In genomic region chrX:2658585-2659292, GRCh38 we compare ENCODE assay signal across 14 cellular contexts.
"Had no signal": no experiment of that assay in that cellular context is flagged by ENCODE, and none has a peak within 500 bp of the region (broad histone marks: within the 10 kb centered on the region; RNA-seq: fewer than 3 reads in every experiment).

No MANE protein-coding gene starts in this region.

- DNase-seq: activated CD4-positive, alpha-beta memory T cell treated with anti-CD3 and anti-CD28 coated beads, Interleukin-2, amount 10 ng/mL, durations not matched to agents 7 days and 5 days; activated CD4-positive, CD25-positive, alpha-beta regulatory T cell treated with anti-CD3 and anti-CD28 coated beads, Interleukin-2, amount 50 U/mL, for 72 hours; activated naive CD4-positive, alpha-beta T cell treated with anti-CD3 and anti-CD28 coated beads, Interleukin-2, amount 10 ng/mL, durations not matched to agents 7 days and 5 days; colonic mucosa; foreskin keratinocyte; left cardiac atrium; lower lobe of right lung; pancreas; stimulated activated CD4-positive, alpha-beta T cell treated with anti-CD3 and anti-CD28 coated beads, Interleukin-4, amount 100 ng/mL, for 4 hours had no signal

- H3K36me3 ChIP-seq: colonic mucosa, lower lobe of right lung, neural progenitor cell, pancreas had no signal

- H3K9me3 Mint-ChIP-seq: activated CD4-positive, alpha-beta memory T cell treated with anti-CD3 and anti-CD28 coated beads, Interleukin-2, amount 10 ng/mL, durations not matched to agents 7 days and 5 days; activated naive CD4-positive, alpha-beta T cell treated with anti-CD3 and anti-CD28 coated beads, Interleukin-2, amount 10 ng/mL, durations not matched to agents 7 days and 5 days; activated T-helper 2 cell treated with anti-CD3 and anti-CD28 coated beads, Interferon-gamma antibody, Interleukin-2, Interleukin-4, amounts not matched to agents 10 μg/mL and 5 μg/mL and 100 μg/mL, durations not matched to agents 14 hours and 24 hours and 36 hours; mesothelial cell of epicardium; neural progenitor cell had no signal

- H3K4me3 Mint-ChIP-seq: activated CD4-positive, alpha-beta memory T cell treated with anti-CD3 and anti-CD28 coated beads, Interleukin-2, amount 10 ng/mL, durations not matched to agents 7 days and 5 days; activated naive CD4-positive, alpha-beta T cell treated with anti-CD3 and anti-CD28 coated beads, Interleukin-2, amount 10 ng/mL, durations not matched to agents 7 days and 5 days; mesothelial cell of epicardium; neural progenitor cell had no signal

- H3K4me1 Mint-ChIP-seq: activated CD4-positive, alpha-beta memory T cell treated with anti-CD3 and anti-CD28 coated beads, Interleukin-2, amount 10 ng/mL, durations not matched to agents 7 days and 5 days; activated naive CD4-positive, alpha-beta T cell treated with anti-CD3 and anti-CD28 coated beads, Interleukin-2, amount 10 ng/mL, durations not matched to agents 7 days and 5 days; mesothelial cell of epicardium had no signal

- FAIRE-seq: pancreas, urothelium cell line had no signal

- ATAC-seq: foreskin keratinocyte, left cardiac atrium, lower lobe of right lung, pancreas had no signal

- H3K4me3 ChIP-seq: colonic mucosa, lower lobe of right lung, neural progenitor cell, pancreas, skin epidermis had no signal

- H3K27ac ChIP-seq: colonic mucosa, foreskin keratinocyte, lower lobe of right lung, neural progenitor cell, pancreas, skin epidermis had no signal

- H3K9ac ChIP-seq: neural progenitor cell had no signal

- H3K36me3 Mint-ChIP-seq: activated naive CD4-positive, alpha-beta T cell treated with anti-CD3 and anti-CD28 coated beads, Interleukin-2, amount 10 ng/mL, durations not matched to agents 7 days and 5 days had no signal

- H3K27me3 Mint-ChIP-seq: activated CD4-positive, alpha-beta memory T cell treated with anti-CD3 and anti-CD28 coated beads, Interleukin-2, amount 10 ng/mL, durations not matched to agents 7 days and 5 days; activated naive CD4-positive, alpha-beta T cell treated with anti-CD3 and anti-CD28 coated beads, Interleukin-2, amount 10 ng/mL, durations not matched to agents 7 days and 5 days had no signal

- H3K27ac Mint-ChIP-seq: activated CD4-positive, alpha-beta memory T cell treated with anti-CD3 and anti-CD28 coated beads, Interleukin-2, amount 10 ng/mL, durations not matched to agents 7 days and 5 days; activated naive CD4-positive, alpha-beta T cell treated with anti-CD3 and anti-CD28 coated beads, Interleukin-2, amount 10 ng/mL, durations not matched to agents 7 days and 5 days; activated T-helper 2 cell treated with anti-CD3 and anti-CD28 coated beads, Interferon-gamma antibody, Interleukin-2, Interleukin-4, amounts not matched to agents 10 μg/mL and 5 μg/mL and 100 μg/mL, durations not matched to agents 14 hours and 24 hours and 36 hours; mesothelial cell of epicardium; neural progenitor cell had no signal

- H3K9me3 ChIP-seq: colonic mucosa, lower lobe of right lung, pancreas had no signal
